In genomic region chr10:117226813-117227451, GRCh38 we compare ENCODE assay signal across 9 cellular contexts. TPM values are rescaled to one million over a fixed set of nuclear protein-coding genes. Genes with fewer than 3 reads are reported as not detected.
DNase-seq lines count a peak whose midpoint lies in the region; ATAC-seq, FAIRE-seq and TF ChIP-seq lines count a peak whose summit lies in the region.
"Had no signal": no experiment of that assay in that cellular context is flagged by ENCODE, and none has a peak within 500 bp of the region (broad histone marks: within the 10 kb centered on the region; RNA-seq: fewer than 3 reads in every experiment).

No MANE protein-coding gene starts in this region.

- H3K27me3 Mint-ChIP-seq in activated naive CD8-positive, alpha-beta T cell treated with anti-CD3 and anti-CD28 coated beads, Interleukin-2, amount 50 U/mL, for 24 hours = peaks cover 47% of the 10 kb centered on the region
- peaks cover 46% of the 10 kb centered on the region for H3K27me3 Mint-ChIP-seq in activated naive CD8-positive, alpha-beta T cell treated with anti-CD3 and anti-CD28 coated beads for 36 hours
- H3K27me3 Mint-ChIP-seq in astrocyte (ENCODE audit: low read depth, unreplicated experiment) = peaks cover 41% of the 10 kb centered on the region

- H3K27ac ChIP-seq in Karpas-422 (ENCODE audit: low read length) (no peak overlapping the region), astrocyte (ENCODE audit: low read depth, low read length) (no peak overlapping the region), uterus (no peak overlapping the region)

- intact Hi-C loops in uterus (cut with DNase I; ENCODE audit: low total_unique reads) = no loop called here

- H2AFZ ChIP-seq in Karpas-422 (ENCODE audit: low read length) (no peak overlapping the region), astrocyte (ENCODE audit: low read depth, low read length) (no peak overlapping the region)

- H4K20me1 ChIP-seq in Karpas-422 (ENCODE audit: insufficient read depth, low read depth, low read length) = no peaks in the 10 kb centered on the region
- H4K20me1 ChIP-seq in astrocyte (ENCODE audit: insufficient read depth, low read length) = no peaks in the 10 kb centered on the region

- H3K79me2 ChIP-seq in Karpas-422 (ENCODE audit: low read length) (no peaks in the 10 kb centered on the region), astrocyte (ENCODE audit: insufficient read depth, low read length) (no peaks in the 10 kb centered on the region)

- H3K27ac Mint-ChIP-seq in activated naive CD8-positive, alpha-beta T cell treated with anti-CD3 and anti-CD28 coated beads, Interleukin-2, amount 50 U/mL, for 24 hours = no peak overlapping the region
- no peak overlapping the region for H3K27ac Mint-ChIP-seq in activated naive CD8-positive, alpha-beta T cell treated with anti-CD3 and anti-CD28 coated beads for 36 hours
- H3K27ac Mint-ChIP-seq in astrocyte (ENCODE audit: unreplicated experiment) = no peak overlapping the region

- H3K4me1 Mint-ChIP-seq in activated naive CD8-positive, alpha-beta T cell treated with anti-CD3 and anti-CD28 coated beads, Interleukin-2, amount 50 U/mL, for 24 hours = no peaks in the 10 kb centered on the region
- H3K4me1 Mint-ChIP-seq in activated naive CD8-positive, alpha-beta T cell treated with anti-CD3 and anti-CD28 coated beads for 36 hours = no peaks in the 10 kb centered on the region
- no peaks in the 10 kb centered on the region for H3K4me1 Mint-ChIP-seq in astrocyte (ENCODE audit: low read depth, unreplicated experiment)

- H3K4me2 ChIP-seq in Karpas-422 (ENCODE audit: low read depth, low read length, poor library complexity, severe bottlenecking) = no peak overlapping the region
- H3K4me2 ChIP-seq in astrocyte (ENCODE audit: low read length) = no peak overlapping the region

- no peaks in the 10 kb centered on the region for H3K4me1 ChIP-seq in Karpas-422 (ENCODE audit: low read length)
- peaks cover 2% of the 10 kb centered on the region for H3K4me1 ChIP-seq in astrocyte (ENCODE audit: insufficient read depth, low read length)
- H3K4me1 ChIP-seq in uterus = no peaks in the 10 kb centered on the region

- peak; percentile 57 for ATAC-seq in activated naive CD8-positive, alpha-beta T cell treated with anti-CD3 and anti-CD28 coated beads, Interleukin-2, amount 50 U/mL, for 24 hours

- H3K4me3 ChIP-seq in Karpas-422 (ENCODE audit: low read length) = no peak overlapping the region
- H3K4me3 ChIP-seq in astrocyte (ENCODE audit: insufficient read depth, low read depth, low read length) = no peak overlapping the region
- no peak overlapping the region for H3K4me3 ChIP-seq in uterus

- H3K9me3 ChIP-seq in Karpas-422 (ENCODE audit: low read length) (no peaks in the 10 kb centered on the region), astrocyte (ENCODE audit: insufficient read depth, low read depth, low read length) (no peaks in the 10 kb centered on the region), uterus (no peaks in the 10 kb centered on the region)

- no peaks in the 10 kb centered on the region for H3K9me3 Mint-ChIP-seq in activated naive CD8-positive, alpha-beta T cell treated with anti-CD3 and anti-CD28 coated beads, Interleukin-2, amount 50 U/mL, for 24 hours
- no peaks in the 10 kb centered on the region for H3K9me3 Mint-ChIP-seq in activated naive CD8-positive, alpha-beta T cell treated with anti-CD3 and anti-CD28 coated beads for 36 hours
- H3K9me3 Mint-ChIP-seq in astrocyte (ENCODE audit: unreplicated experiment) = peaks cover 16% of the 10 kb centered on the region

- H3K9me2 ChIP-seq in Karpas-422 (replicated peaks; ENCODE audit: insufficient read depth, low read length) = no peaks in the 10 kb centered on the region

- H3K9ac ChIP-seq in Karpas-422 (ENCODE audit: low read length) (no peak overlapping the region), astrocyte (ENCODE audit: low read length) (no peak overlapping the region)

- no peak for FAIRE-seq in astrocyte (lab: Jason Lieb, UNC)

- TF ChIP-seq POLR2A in uterus (IDR thresholded peaks at IDR 0.05) = no peak

- no peaks in the 10 kb centered on the region for H3K36me3 ChIP-seq in Karpas-422 (ENCODE audit: insufficient read depth, low read length)
- no peaks in the 10 kb centered on the region for H3K36me3 ChIP-seq in astrocyte (ENCODE audit: insufficient read depth, low read length)
- H3K36me3 ChIP-seq in uterus = no peaks in the 10 kb centered on the region

- no peaks in the 10 kb centered on the region for H3K36me3 Mint-ChIP-seq in activated naive CD8-positive, alpha-beta T cell treated with anti-CD3 and anti-CD28 coated beads, Interleukin-2, amount 50 U/mL, for 24 hours (ENCODE audit: low read depth)
- no peaks in the 10 kb centered on the region for H3K36me3 Mint-ChIP-seq in activated naive CD8-positive, alpha-beta T cell treated with anti-CD3 and anti-CD28 coated beads for 36 hours
- no peaks in the 10 kb centered on the region for H3K36me3 Mint-ChIP-seq in astrocyte (ENCODE audit: low read depth, unreplicated experiment)

- peak; percentile 30 for TF ChIP-seq CTCF in astrocyte (IDR thresholded peaks at IDR 0.05; ENCODE audit: insufficient read depth, low read depth, low read length)
- TF ChIP-seq CTCF in uterus (IDR thresholded peaks at IDR 0.05) = no peak

- H3K4me3 Mint-ChIP-seq in activated naive CD8-positive, alpha-beta T cell treated with anti-CD3 and anti-CD28 coated beads, Interleukin-2, amount 50 U/mL, for 24 hours = no peak overlapping the region
- H3K4me3 Mint-ChIP-seq in activated naive CD8-positive, alpha-beta T cell treated with anti-CD3 and anti-CD28 coated beads for 36 hours = no peak overlapping the region
- no peak overlapping the region for H3K4me3 Mint-ChIP-seq in astrocyte (ENCODE audit: unreplicated experiment)

- H3K27me3 ChIP-seq in Karpas-422 (ENCODE audit: low read length) (no peaks in the 10 kb centered on the region; the same call in 1 of the 2 replicates), astrocyte (ENCODE audit: insufficient read depth, low read length) (peaks cover 11% of the 10 kb centered on the region), uterus (no peaks in the 10 kb centered on the region)

- DNase-seq in activated naive CD8-positive, alpha-beta T cell treated with anti-CD3 and anti-CD28 coated beads, Interleukin-2, amount 50 U/mL, for 24 hours = no peak
- DNase-seq in activated naive CD8-positive, alpha-beta T cell treated with anti-CD3 and anti-CD28 coated beads for 36 hours = no peak
- DNase-seq in Karpas-422 (peak; percentile 84), astrocyte (ENCODE audit: low read depth) (no peak), medulla oblongata (ENCODE audit: extremely low spot score) (peak; percentile 8), uterus (no peak), mucosa of gallbladder (ENCODE audit: low spot score) (no peak)
- no peak for DNase-seq in activated CD4-positive, alpha-beta T cell treated with anti-CD3 and anti-CD28 coated beads, Interleukin-2, amount 50 U/mL, for 4 hours

RNA-seq across cellular contexts. Expression of gene SLC18A2, which starts 14.0 kb away (rescaled TPM):
- not detected for total RNA-seq in activated naive CD8-positive, alpha-beta T cell treated with anti-CD3 and anti-CD28 coated beads for 36 hours
- 0.04 TPM in 1 of 2 replicates, not detected in the other for total RNA-seq in Karpas-422 (2014; rRNA removed; shearing (Covaris generic); ENCODE audit: low replicate concordance)
- total RNA-seq in astrocyte (0.07 TPM in 1 of 2 replicates, not detected in the other), uterus (1 to 10 TPM in 2 of 4 donors, under 1 TPM in 2; 0.26 to 2.6 (median 0.70) TPM), mucosa of gallbladder (5.7 TPM)
- total RNA-seq: pulmonary artery endothelial cell had no signal

RNA-seq across cellular contexts. Expression of gene KCNK18, which starts 29.6 kb away (rescaled TPM):
- not detected for total RNA-seq in activated naive CD8-positive, alpha-beta T cell treated with anti-CD3 and anti-CD28 coated beads for 36 hours
- not detected in 2 replicates for total RNA-seq in Karpas-422 (2014; rRNA removed; shearing (Covaris generic); ENCODE audit: low replicate concordance)
- total RNA-seq in astrocyte = not detected in 2 replicates
- total RNA-seq in uterus = not detected
- total RNA-seq in mucosa of gallbladder = not detected
- total RNA-seq: pulmonary artery endothelial cell had no signal

Comparison
In these comparisons a context has a peak if more than half of its experiments do, and no peak if none do; other contexts are left out.
1. DNase-seq: peak in Karpas-422 (single experiment) and medulla oblongata (single experiment); none in activated naive CD8-positive, alpha-beta T cell treated with anti-CD3 and anti-CD28 coated beads, Interleukin-2, amount 50 U/mL, for 24 hours (single experiment), activated naive CD8-positive, alpha-beta T cell treated with anti-CD3 and anti-CD28 coated beads for 36 hours (single experiment), astrocyte (single experiment), uterus (0 of 2), activated CD4-positive, alpha-beta T cell treated with anti-CD3 and anti-CD28 coated beads, Interleukin-2, amount 50 U/mL, for 4 hours (0 of 2) and mucosa of gallbladder (single experiment).